ENCODE assay signal across 8 cellular contexts in the genomic region with DNA sequence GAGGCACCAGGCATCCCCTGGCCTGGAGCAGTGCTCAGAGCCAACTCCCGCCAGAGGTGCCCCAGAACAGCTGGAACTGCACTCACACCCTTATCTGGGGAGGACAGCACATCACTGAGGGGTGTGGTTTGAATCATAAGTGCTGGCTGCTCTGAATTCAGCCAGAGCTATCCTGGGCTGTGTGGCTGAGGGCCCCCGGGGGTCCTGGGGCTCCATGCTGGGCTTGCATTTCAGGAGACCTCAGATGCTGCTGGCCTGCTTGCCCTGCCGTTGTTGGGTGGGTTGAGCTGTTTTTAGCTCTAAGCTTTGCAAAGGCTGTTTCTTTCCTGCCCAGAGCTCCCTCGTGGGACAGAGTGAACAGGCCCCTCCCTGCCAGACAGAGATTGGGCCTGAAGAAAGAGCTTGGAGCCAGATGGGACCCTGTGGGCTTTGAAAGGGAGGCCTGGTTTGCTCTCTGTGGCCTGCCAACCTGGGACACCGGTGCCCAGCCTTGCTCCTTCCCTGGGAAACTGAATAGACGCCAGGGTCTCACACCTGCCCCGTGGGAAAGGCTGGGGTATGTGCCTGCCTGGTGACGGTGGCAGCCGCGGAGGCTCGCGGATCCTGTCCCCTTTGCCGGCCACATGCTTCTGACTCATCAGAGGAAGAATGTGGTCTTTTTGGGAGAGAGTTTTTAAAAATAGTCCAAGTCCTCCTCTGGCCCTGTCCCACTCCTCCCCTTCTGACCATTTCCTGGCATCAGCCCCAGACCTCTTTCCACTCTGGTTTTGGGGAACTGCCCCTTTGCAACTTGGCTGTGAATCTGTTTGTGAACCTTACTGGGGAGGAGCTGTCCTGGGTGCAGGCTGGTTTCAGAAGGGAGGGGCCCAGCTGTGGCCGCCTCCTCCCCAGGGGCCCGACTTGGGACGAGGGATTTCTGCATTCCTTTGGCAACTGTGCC. TPM values are rescaled to one million over a fixed set of nuclear protein-coding genes. Genes with fewer than 3 reads are reported as not detected.
DNase-seq lines count a peak whose midpoint lies in the region; ATAC-seq and TF ChIP-seq lines count a peak whose summit lies in the region.

No MANE protein-coding gene starts in this region.

- peaks cover 10% of the 10 kb centered on the region for H3K4me1 ChIP-seq in parathyroid adenoma

- peak overlapping the region; percentile 59 for H3K27ac Mint-ChIP-seq in glutamatergic neuron (ENCODE audit: unreplicated experiment)

- H3K4me3 ChIP-seq in parathyroid adenoma (ENCODE audit: low read depth, low read length), result no peak overlapping the region

- H3K27me3 ChIP-seq in parathyroid adenoma (ENCODE audit: control insufficient read depth, insufficient read depth, low read length), result no peaks in the 10 kb centered on the region

- H3K27ac ChIP-seq in parathyroid adenoma, result peak overlapping the region; percentile 73

- no peak overlapping the region for H3K9ac ChIP-seq in parathyroid adenoma

- H3K9me3 ChIP-seq in parathyroid adenoma (ENCODE audit: control insufficient read depth, low read length), result no peaks in the 10 kb centered on the region

- no peak overlapping the region for H3K4me3 Mint-ChIP-seq in glutamatergic neuron (ENCODE audit: unreplicated experiment)

- no peak overlapping the region for H3K4me2 ChIP-seq in parathyroid adenoma (ENCODE audit: low read length)

- H3K36me3 ChIP-seq in parathyroid adenoma (ENCODE audit: control insufficient read depth, insufficient read depth, low read length), result no peaks in the 10 kb centered on the region

- H3K9me3 Mint-ChIP-seq in glutamatergic neuron (ENCODE audit: unreplicated experiment), result peaks cover 13% of the 10 kb centered on the region

- peak; percentile 70 for DNase-seq in COLO829 (ENCODE audit: low spot score)
- DNase-seq in T1000 (lab: John Stamatoyannopoulos, UW), result peak; percentile 53
- no peak for DNase-seq in glutamatergic neuron
- no peak for DNase-seq in NCI-H526 (lab: John Stamatoyannopoulos, UW)
- DNase-seq in activated CD4-positive, CD25-positive, alpha-beta regulatory T cell treated with anti-CD3 and anti-CD28 coated beads, Interleukin-2, amount 50 U/mL, for 72 hours, result no peak
- DNase-seq in NCI-H2029 treated with DMSO at 0.1 percent for 48 hours (lab: John Stamatoyannopoulos, UW), result no peak

- H3K79me2 ChIP-seq in parathyroid adenoma, result peaks cover 57% of the 10 kb centered on the region

- H3K4me1 Mint-ChIP-seq in glutamatergic neuron (ENCODE audit: low read depth, unreplicated experiment), result peaks cover 62% of the 10 kb centered on the region

- peaks cover 17% of the 10 kb centered on the region for H3K27me3 Mint-ChIP-seq in glutamatergic neuron (ENCODE audit: unreplicated experiment)

- no peaks in the 10 kb centered on the region for H3K36me3 Mint-ChIP-seq in glutamatergic neuron (ENCODE audit: unreplicated experiment)

- no peak overlapping the region for H2AFZ ChIP-seq in parathyroid adenoma

- ATAC-seq in HG02798 (IDR thresholded peaks at IDR 0.05; ENCODE audit: poor library complexity, unreplicated experiment), result no peak

- no peak for TF ChIP-seq CTCF in glutamatergic neuron (IDR thresholded peaks at IDR 0.05; ENCODE audit: partially characterized antibody, unreplicated experiment)
- TF ChIP-seq CTCF in parathyroid adenoma (IDR thresholded peaks at IDR 0.05), result no peak

RNA-seq across cellular contexts. Expression of a gene that starts 30.0 kb away (rescaled TPM):
- 89.8 TPM for total RNA-seq in glutamatergic neuron (ENCODE audit: unreplicated experiment)

Comparison
In these comparisons a context has a peak if more than half of its experiments do, and no peak if none do; other contexts are left out.
1. DNase-seq: peak in COLO829 (single experiment) and T1000 (single experiment); none in glutamatergic neuron (single experiment), NCI-H526 (0 of 2), activated CD4-positive, CD25-positive, alpha-beta regulatory T cell treated with anti-CD3 and anti-CD28 coated beads, Interleukin-2, amount 50 U/mL, for 72 hours (single experiment) and NCI-H2029 treated with DMSO at 0.1 percent for 48 hours (single experiment).